ENCODE assay signal across 20 cellular contexts in the genomic region with DNA sequence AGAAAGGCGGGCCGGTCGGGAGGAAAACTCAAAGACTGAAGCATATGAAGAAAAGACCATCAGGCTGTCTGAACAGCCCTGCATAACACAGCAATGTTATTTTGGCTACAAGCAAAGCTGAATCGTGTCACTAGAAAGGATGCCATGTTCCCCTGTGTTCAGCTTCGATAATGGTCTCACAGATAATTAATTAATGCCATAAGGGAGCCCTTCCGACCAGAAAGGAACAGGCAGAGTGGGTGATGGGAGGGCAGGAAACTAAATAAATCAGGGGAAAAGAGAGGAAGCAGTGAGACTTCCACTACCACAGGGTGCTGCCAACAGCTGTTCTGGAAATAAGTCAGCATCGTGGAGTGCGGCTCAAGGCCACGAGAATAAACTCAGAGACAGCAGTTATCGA. TPM values are rescaled to one million over a fixed set of nuclear protein-coding genes. Genes with fewer than 3 reads are reported as not detected.
DNase-seq lines count a peak whose midpoint lies in the region; ATAC-seq and TF ChIP-seq lines count a peak whose summit lies in the region.
"Had no signal": no experiment of that assay in that cellular context is flagged by ENCODE, and none has a peak within 500 bp of the region (broad histone marks: within the 10 kb centered on the region; RNA-seq: fewer than 3 reads in every experiment).

No MANE protein-coding gene starts in this region.

- DNase-seq in SK-N-SH (peak; percentile 65), glutamatergic neuron (no peak), sigmoid colon (peak; percentile 4), SIG-M5 treated with dmso at 0.1 percent for 504 hours (lab: John Stamatoyannopoulos, UW; ENCODE audit: unreplicated experiment) (no peak), SW480 (ENCODE audit: low spot score) (no peak)
- DNase-seq: ACHN; AML-193; CD4-positive, alpha-beta T cell; DMS153; DMS79; GDM1; GOT3; H7; HFFc6; IMR-90 had no signal

- no peak for TF ChIP-seq RAD21 in SK-N-SH (IDR thresholded peaks at IDR 0.05; ENCODE audit: low read length)

- no peak overlapping the region for H3K27ac Mint-ChIP-seq in glutamatergic neuron (ENCODE audit: unreplicated experiment)
- H3K27ac Mint-ChIP-seq: CD4-positive, alpha-beta T cell; HFFc6 had no signal

- H3K4me3 Mint-ChIP-seq in glutamatergic neuron (ENCODE audit: unreplicated experiment) = peak overlapping the region; percentile 53
- H3K4me3 Mint-ChIP-seq: CD4-positive, alpha-beta T cell; HFFc6 had no signal

- H3K27me3 ChIP-seq in SK-N-SH (ENCODE audit: insufficient read depth) (no peaks in the 10 kb centered on the region; the same call in 1 of the 2 replicates), sigmoid colon (peaks cover 2 to 56% (median 36%) of the 10 kb centered on the region in 3 donors)

- ATAC-seq in SK-N-SH treated with all-trans-retinoic acid at 6 μM for 48 hours = no peak
- ATAC-seq: HCT116 had no signal

- intact Hi-C loops in sigmoid colon (cut with DNase I) = no loop called here

- CTCF ChIA-PET in SK-N-SH (lab: Yijun Ruan, JAX) = interaction anchor here (1.2 to 1.8 kb wide), 2 partner anchors 10 to 89 kb away, joined by 6 read pairs; no protein-coding TSS in a partner anchor

- peaks cover 22% of the 10 kb centered on the region for H3K36me3 Mint-ChIP-seq in glutamatergic neuron (ENCODE audit: unreplicated experiment)

- TF ChIP-seq CTCF in SK-N-SH (IDR thresholded peaks at IDR 0.05) = no peak
- no peak for TF ChIP-seq CTCF in VCaP (conservative IDR thresholded peaks at IDR 0.05)
- no peak for TF ChIP-seq CTCF in glutamatergic neuron (IDR thresholded peaks at IDR 0.05; ENCODE audit: partially characterized antibody, unreplicated experiment)
- TF ChIP-seq CTCF in sigmoid colon (IDR thresholded peaks at IDR 0.05) = no peak

- 38% methylated on average over 10 of the region's 10 CpGs for WGBS in SK-N-SH (ENCODE audit: low lambda C conversion rate)
- 79 to 88% methylated on average over 10 of the region's 10 CpGs for WGBS in sigmoid colon, 2 donors

- peaks cover 15% of the 10 kb centered on the region for H3K4me1 Mint-ChIP-seq in glutamatergic neuron (ENCODE audit: low read depth, unreplicated experiment)

- no peaks in the 10 kb centered on the region for H3K9me3 ChIP-seq in SK-N-SH
- H3K9me3 ChIP-seq in sigmoid colon = peaks cover 0 to 10% (median 6%) of the 10 kb centered on the region in 4 donors

- peaks cover 0 to 34% of the 10 kb centered on the region in 2 experiments; a peak in 2 of 4 replicates for H3K4me1 ChIP-seq in SK-N-SH (ENCODE audit: control insufficient read depth in 1 of 2, insufficient read depth in 2 of 2, low read depth in 1 of 2, low read length in 1 of 2)
- H3K4me1 ChIP-seq in sigmoid colon = peaks cover 0 to 28% (median 26%) of the 10 kb centered on the region in 4 donors

- H4K20me1 ChIP-seq in SK-N-SH (ENCODE audit: insufficient read depth) = no peaks in the 10 kb centered on the region

- no peaks in the 10 kb centered on the region for H3K79me2 ChIP-seq in SK-N-SH (ENCODE audit: insufficient read depth)

- H3K36me3 ChIP-seq in SK-N-SH (replicated peaks in 1 of 2; ENCODE audit: control insufficient read depth in 1 of 2, insufficient read depth in 2 of 2, low read length in 1 of 2) (no peaks in the 10 kb centered on the region), sigmoid colon (no peaks in the 10 kb centered on the region)

- POLR2A ChIA-PET in SK-N-SH (lab: Yijun Ruan, JAX) = interaction anchor here (2.6 kb wide), 1 partner anchor 11 kb away, joined by 8 read pairs; no protein-coding TSS in a partner anchor

- no peak overlapping the region for H3K4me3 ChIP-seq in SK-N-SH (ENCODE audit: low read depth in 2 of 2, low read length in 1 of 2)
- no peak overlapping the region for H3K4me3 ChIP-seq in sigmoid colon

- H3K9me2 ChIP-seq in SK-N-SH = no peaks in the 10 kb centered on the region

- TF ChIP-seq EP300 in SK-N-SH (IDR thresholded peaks at IDR 0.05; ENCODE audit: borderline replicate concordance in 1 of 2, low read depth in 1 of 2, low read length in 1 of 2) = no peak
- TF ChIP-seq EP300 in sigmoid colon (IDR thresholded peaks at IDR 0.05) = no peak

- TF ChIP-seq POLR2A in sigmoid colon (IDR thresholded peaks at IDR 0.05) = no peak

- no peaks in the 10 kb centered on the region for H3F3A ChIP-seq in SK-N-SH (replicated peaks; ENCODE audit: insufficient read depth)

- H3K27me3 Mint-ChIP-seq in glutamatergic neuron (ENCODE audit: unreplicated experiment) = peaks cover 22% of the 10 kb centered on the region

- no peak overlapping the region for H3K9ac ChIP-seq in SK-N-SH

- H3K9me3 Mint-ChIP-seq in glutamatergic neuron (ENCODE audit: unreplicated experiment) = peaks cover 11% of the 10 kb centered on the region

- H3K27ac ChIP-seq in SK-N-SH (ENCODE audit: low read depth in 2 of 2, low read length in 1 of 2) = peak overlapping the region in 1 of 2 experiments; percentile 73; a peak in 2 of 4 replicates
- peak overlapping the region; percentile 93 for H3K27ac ChIP-seq in VCaP
- no peak overlapping the region for H3K27ac ChIP-seq in sigmoid colon
- H3K27ac ChIP-seq: C4-2B, HL-60 had no signal

- H2AFZ ChIP-seq in SK-N-SH (ENCODE audit: low read depth) = no peak overlapping the region

- no peak overlapping the region for H3K4me2 ChIP-seq in SK-N-SH

TF ChIP-seq in SK-N-SH, 30 proteins besides CTCF, POLR2A, EP300 and RAD21:
- TF ChIP-seq, protein P1, sequence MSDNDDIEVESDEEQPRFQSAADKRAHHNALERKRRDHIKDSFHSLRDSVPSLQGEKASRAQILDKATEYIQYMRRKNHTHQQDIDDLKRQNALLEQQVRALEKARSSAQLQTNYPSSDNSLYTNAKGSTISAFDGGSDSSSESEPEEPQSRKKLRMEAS (IDR thresholded peaks at IDR 0.05; ENCODE audit: low read depth) = no peak
- TF ChIP-seq, protein P2, sequence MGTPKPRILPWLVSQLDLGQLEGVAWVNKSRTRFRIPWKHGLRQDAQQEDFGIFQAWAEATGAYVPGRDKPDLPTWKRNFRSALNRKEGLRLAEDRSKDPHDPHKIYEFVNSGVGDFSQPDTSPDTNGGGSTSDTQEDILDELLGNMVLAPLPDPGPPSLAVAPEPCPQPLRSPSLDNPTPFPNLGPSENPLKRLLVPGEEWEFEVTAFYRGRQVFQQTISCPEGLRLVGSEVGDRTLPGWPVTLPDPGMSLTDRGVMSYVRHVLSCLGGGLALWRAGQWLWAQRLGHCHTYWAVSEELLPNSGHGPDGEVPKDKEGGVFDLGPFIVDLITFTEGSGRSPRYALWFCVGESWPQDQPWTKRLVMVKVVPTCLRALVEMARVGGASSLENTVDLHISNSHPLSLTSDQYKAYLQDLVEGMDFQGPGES (IDR thresholded peaks at IDR 0.05; ENCODE audit: low read depth, low read length) = no peak
- TF ChIP-seq FOXM1 (IDR thresholded peaks at IDR 0.05; ENCODE audit: low read depth) (no peak), CHD2 (IDR thresholded peaks at IDR 0.05; ENCODE audit: low read length, partially characterized antibody) (peak; percentile 53), GATA2 (CRISPR knock-in tag; IDR thresholded peaks at IDR 0.05) (no peak)

TF ChIP-seq in SK-N-SH treated with all-trans-retinoic acid at 6 μM for 48 hours, 23 proteins besides CTCF, POLR2A, EP300 and RAD21 (continues in another document):
- TF ChIP-seq, protein P3, sequence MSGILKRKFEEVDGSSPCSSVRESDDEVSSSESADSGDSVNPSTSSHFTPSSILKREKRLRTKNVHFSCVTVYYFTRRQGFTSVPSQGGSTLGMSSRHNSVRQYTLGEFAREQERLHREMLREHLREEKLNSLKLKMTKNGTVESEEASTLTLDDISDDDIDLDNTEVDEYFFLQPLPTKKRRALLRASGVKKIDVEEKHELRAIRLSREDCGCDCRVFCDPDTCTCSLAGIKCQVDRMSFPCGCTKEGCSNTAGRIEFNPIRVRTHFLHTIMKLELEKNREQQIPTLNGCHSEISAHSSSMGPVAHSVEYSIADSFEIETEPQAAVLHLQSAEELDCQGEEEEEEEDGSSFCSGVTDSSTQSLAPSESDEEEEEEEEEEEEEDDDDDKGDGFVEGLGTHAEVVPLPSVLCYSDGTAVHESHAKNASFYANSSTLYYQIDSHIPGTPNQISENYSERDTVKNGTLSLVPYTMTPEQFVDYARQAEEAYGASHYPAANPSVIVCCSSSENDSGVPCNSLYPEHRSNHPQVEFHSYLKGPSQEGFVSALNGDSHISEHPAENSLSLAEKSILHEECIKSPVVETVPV (CRISPR knock-in tag; IDR thresholded peaks at IDR 0.05) = no peak
- TF ChIP-seq, protein P4, sequence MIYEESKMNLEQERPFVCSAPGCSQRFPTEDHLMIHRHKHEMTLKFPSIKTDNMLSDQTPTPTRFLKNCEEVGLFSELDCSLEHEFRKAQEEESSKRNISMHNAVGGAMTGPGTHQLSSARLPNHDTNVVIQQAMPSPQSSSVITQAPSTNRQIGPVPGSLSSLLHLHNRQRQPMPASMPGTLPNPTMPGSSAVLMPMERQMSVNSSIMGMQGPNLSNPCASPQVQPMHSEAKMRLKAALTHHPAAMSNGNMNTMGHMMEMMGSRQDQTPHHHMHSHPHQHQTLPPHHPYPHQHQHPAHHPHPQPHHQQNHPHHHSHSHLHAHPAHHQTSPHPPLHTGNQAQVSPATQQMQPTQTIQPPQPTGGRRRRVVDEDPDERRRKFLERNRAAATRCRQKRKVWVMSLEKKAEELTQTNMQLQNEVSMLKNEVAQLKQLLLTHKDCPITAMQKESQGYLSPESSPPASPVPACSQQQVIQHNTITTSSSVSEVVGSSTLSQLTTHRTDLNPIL (CRISPR knock-in tag; IDR thresholded peaks at IDR 0.05; ENCODE audit: low read depth) = no peak
- TF ChIP-seq TOX (CRISPR knock-in tag; IDR thresholded peaks at IDR 0.05; ENCODE audit: borderline replicate concordance) (no peak), BACH2 (CRISPR knock-in tag; IDR thresholded peaks at IDR 0.05; ENCODE audit: borderline replicate concordance) (no peak)
- TF ChIP-seq, protein P5, sequence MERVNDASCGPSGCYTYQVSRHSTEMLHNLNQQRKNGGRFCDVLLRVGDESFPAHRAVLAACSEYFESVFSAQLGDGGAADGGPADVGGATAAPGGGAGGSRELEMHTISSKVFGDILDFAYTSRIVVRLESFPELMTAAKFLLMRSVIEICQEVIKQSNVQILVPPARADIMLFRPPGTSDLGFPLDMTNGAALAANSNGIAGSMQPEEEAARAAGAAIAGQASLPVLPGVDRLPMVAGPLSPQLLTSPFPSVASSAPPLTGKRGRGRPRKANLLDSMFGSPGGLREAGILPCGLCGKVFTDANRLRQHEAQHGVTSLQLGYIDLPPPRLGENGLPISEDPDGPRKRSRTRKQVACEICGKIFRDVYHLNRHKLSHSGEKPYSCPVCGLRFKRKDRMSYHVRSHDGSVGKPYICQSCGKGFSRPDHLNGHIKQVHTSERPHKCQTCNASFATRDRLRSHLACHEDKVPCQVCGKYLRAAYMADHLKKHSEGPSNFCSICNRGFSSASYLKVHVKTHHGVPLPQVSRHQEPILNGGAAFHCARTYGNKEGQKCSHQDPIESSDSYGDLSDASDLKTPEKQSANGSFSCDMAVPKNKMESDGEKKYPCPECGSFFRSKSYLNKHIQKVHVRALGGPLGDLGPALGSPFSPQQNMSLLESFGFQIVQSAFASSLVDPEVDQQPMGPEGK (CRISPR knock-in tag; IDR thresholded peaks at IDR 0.05; ENCODE audit: borderline replicate concordance) = no peak

RNA-seq across cellular contexts. Expression of a gene that starts 3.2 kb away (rescaled TPM):
- polyA plus RNA-seq in SK-N-SH (2012; rRNA removed) (3.9 and 4.0 TPM in 2 replicates), sigmoid colon (1 to 10 TPM; 3.2 to 6.6 (median 5.5) TPM)
- polyA plus RNA-seq in SK-N-SH (2012; cell fraction: cytosol; rRNA removed) = 3.0 and 4.1 TPM in 2 replicates
- polyA plus RNA-seq in SK-N-SH (2012; cell fraction: nucleus; rRNA removed) = 4.5 and 5.5 TPM in 2 replicates
- total RNA-seq in glutamatergic neuron (ENCODE audit: unreplicated experiment) (49.0 TPM), sigmoid colon (1 to 10 TPM; 4.9 to 7.1 (median 5.4) TPM)
- total RNA-seq: IMR-90 had no signal

Comparison
In these comparisons a context has a peak if more than half of its experiments do, and no peak if none do; other contexts are left out.
1. DNase-seq: peak in SK-N-SH (single experiment) and sigmoid colon (single experiment); none in glutamatergic neuron (single experiment), SIG-M5 treated with dmso at 0.1 percent for 504 hours (single experiment) and SW480 (single experiment).